1 cellular context compared by ENCODE assay signal in the genomic region with DNA sequence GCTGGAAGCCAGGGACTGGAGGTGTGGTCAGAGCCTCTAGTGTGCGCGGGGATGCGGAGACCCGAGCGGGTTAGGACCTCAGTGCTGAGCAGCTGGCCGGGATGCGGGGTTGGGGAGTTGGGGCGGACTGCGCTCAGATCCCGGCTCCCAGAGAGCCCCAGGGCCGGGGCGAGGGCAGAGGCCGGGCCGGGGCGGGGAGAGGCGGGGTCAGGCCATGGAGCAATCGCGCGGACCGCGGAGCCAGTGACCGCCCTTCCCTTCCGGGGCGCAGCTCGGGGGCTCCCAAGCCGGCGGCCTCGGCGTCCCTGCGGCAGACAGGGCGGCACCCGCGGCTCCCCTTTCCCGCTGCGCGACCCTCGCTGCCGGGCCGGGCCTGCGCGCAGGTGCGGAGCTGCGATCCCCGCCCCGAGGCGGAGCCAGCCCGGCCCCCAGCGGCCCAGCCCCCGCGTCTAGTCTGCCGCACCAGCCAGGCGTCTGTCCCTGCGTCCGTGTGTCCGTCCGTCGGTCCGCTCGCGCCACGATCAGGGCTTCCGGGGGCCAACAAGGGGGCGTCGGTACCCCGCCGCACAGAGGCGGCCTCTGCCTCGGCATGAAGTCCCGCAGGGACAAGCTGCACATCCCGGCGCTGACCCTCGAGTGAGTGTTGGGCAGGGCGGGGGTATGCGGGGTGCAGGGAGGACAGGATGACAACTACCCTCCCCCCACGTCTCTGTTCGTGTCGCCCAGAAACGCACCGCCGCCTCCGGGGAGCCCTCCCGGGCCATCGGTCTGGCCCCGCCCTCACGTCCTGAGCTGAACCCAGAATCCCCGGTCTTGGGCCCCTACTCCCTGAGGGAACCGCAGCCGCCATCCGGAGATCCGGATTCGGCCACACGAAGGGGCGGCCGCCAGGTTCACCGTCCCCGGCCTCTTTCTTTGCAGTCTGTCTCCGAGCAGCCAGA.
TF ChIP-seq lines count a peak whose summit lies in the region.

No MANE protein-coding gene starts in this region.

TF ChIP-seq in K562, 482 proteins besides CTCF, POLR2A, EP300 and RAD21 (continued from another document):
- TF ChIP-seq ZC3H11A (IDR thresholded peaks at IDR 0.05; ENCODE audit: low read depth, low read length), result no peak
- TF ChIP-seq SMARCE1 (IDR thresholded peaks at IDR 0.05), result no peak
- TF ChIP-seq KAT2B (IDR thresholded peaks at IDR 0.05; ENCODE audit: low read depth, low read length), result no peak
- TF ChIP-seq, protein P1, sequence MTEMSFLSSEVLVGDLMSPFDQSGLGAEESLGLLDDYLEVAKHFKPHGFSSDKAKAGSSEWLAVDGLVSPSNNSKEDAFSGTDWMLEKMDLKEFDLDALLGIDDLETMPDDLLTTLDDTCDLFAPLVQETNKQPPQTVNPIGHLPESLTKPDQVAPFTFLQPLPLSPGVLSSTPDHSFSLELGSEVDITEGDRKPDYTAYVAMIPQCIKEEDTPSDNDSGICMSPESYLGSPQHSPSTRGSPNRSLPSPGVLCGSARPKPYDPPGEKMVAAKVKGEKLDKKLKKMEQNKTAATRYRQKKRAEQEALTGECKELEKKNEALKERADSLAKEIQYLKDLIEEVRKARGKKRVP (CRISPR knock-in tag; IDR thresholded peaks at IDR 0.05), result no peak
- no peak for TF ChIP-seq CBX1 (IDR thresholded peaks at IDR 0.05; ENCODE audit: low read depth)
- no peak for TF ChIP-seq SMARCC2 (IDR thresholded peaks at IDR 0.05; ENCODE audit: low read depth)
- TF ChIP-seq ZNF431 (CRISPR knock-in tag; IDR thresholded peaks at IDR 0.05), result no peak
- TF ChIP-seq, protein P2, sequence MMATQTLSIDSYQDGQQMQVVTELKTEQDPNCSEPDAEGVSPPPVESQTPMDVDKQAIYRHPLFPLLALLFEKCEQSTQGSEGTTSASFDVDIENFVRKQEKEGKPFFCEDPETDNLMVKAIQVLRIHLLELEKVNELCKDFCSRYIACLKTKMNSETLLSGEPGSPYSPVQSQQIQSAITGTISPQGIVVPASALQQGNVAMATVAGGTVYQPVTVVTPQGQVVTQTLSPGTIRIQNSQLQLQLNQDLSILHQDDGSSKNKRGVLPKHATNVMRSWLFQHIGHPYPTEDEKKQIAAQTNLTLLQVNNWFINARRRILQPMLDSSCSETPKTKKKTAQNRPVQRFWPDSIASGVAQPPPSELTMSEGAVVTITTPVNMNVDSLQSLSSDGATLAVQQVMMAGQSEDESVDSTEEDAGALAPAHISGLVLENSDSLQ (IDR thresholded peaks at IDR 0.05), result no peak
- TF ChIP-seq BDP1 (IDR thresholded peaks at IDR 0.05; ENCODE audit: insufficient read depth, insufficient read length), result no peak
- TF ChIP-seq MIER1 (IDR thresholded peaks at IDR 0.05; ENCODE audit: low read depth), result no peak
- no peak for TF ChIP-seq ZNF253 (CRISPR knock-in tag; conservative IDR thresholded peaks at IDR 0.05)
- TF ChIP-seq SMAD2 (IDR thresholded peaks at IDR 0.05; ENCODE audit: low read depth, low read length), result no peak
- no peak for TF ChIP-seq PPARD (CRISPR knock-in tag; IDR thresholded peaks at IDR 0.05)
- TF ChIP-seq, protein P3, sequence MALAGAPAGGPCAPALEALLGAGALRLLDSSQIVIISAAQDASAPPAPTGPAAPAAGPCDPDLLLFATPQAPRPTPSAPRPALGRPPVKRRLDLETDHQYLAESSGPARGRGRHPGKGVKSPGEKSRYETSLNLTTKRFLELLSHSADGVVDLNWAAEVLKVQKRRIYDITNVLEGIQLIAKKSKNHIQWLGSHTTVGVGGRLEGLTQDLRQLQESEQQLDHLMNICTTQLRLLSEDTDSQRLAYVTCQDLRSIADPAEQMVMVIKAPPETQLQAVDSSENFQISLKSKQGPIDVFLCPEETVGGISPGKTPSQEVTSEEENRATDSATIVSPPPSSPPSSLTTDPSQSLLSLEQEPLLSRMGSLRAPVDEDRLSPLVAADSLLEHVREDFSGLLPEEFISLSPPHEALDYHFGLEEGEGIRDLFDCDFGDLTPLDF (CRISPR knock-in tag; IDR thresholded peaks at IDR 0.05), result no peak
- no peak for TF ChIP-seq ZFP30 (CRISPR knock-in tag; IDR thresholded peaks at IDR 0.05; ENCODE audit: borderline replicate concordance)
- no peak for TF ChIP-seq ZNF316 (IDR thresholded peaks at IDR 0.05)
TF ChIP-seq in K562: peak in this region for 59.
